ENCODE assay signal across 1 cellular context in the genomic region with DNA sequence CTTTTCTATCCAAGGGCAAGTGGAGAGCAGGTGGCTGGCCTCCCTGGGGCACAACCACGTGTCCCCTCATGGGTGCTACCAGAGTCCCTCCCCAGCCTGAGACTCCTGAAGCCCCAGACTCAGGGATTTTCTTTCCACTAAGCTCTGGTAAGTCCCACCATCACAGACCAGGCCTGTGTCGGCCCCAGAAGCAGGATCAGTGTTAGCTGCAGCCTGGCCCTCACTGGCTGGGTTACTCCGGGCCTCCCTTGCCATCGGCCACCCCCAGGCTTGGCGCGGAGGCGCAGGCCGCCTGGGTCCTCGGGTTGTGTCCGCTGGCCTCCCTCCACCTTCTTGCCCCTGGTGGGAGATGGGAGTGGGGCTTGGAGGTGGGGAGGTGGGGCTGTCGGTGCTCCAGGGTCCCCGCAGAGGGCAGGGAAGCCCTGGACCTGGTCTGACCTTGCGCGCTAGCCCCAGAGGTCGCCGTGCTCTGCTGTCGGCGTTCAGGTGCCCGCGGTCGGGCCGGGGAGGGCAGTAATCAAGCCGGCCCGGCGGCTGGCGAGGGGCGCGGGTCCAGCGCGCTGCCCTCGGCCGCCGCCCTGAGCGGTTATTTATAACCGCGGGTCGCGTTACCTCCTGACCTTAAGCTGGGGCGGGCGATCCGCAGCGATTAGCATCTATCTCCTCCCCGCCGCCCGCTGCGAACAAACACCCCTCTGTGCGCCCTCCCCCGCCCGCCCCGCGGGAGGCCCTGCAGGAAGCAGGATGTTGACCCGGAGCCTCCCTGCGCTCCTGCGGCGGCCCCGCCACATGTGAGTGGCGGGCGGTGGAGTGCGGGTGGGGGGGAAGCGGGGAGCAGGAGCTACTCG.
TF ChIP-seq lines count a peak whose summit lies in the region.

No MANE protein-coding gene starts in this region.

TF ChIP-seq in HepG2, 621 proteins besides CTCF, POLR2A, EP300 and RAD21 (continued from another document and continues in another):
- TF ChIP-seq ZBTB40 (IDR thresholded peaks at IDR 0.05) (no peak), ZBTB40 (CRISPR knock-in tag; IDR thresholded peaks at IDR 0.05) (peak; percentile 53; the same call in 1 of the 2 replicates), RORA (CRISPR knock-in tag; IDR thresholded peaks at IDR 0.05) (no peak), ARNT2 (CRISPR knock-in tag; IDR thresholded peaks at IDR 0.05; ENCODE audit: low read depth) (peak; percentile 92; the same call in 1 of the 2 replicates), MAFF (IDR thresholded peaks at IDR 0.05; ENCODE audit: low read depth, low read length) (no peak), HOXA9 (CRISPR knock-in tag; IDR thresholded peaks at IDR 0.05; ENCODE audit: borderline replicate concordance) (peak; percentile 81), ZNF788 (CRISPR knock-in tag; IDR thresholded peaks at IDR 0.05; ENCODE audit: borderline replicate concordance) (peak; percentile 98), ZNF333 (CRISPR knock-in tag; IDR thresholded peaks at IDR 0.05; ENCODE audit: borderline replicate concordance) (peak; percentile 78; the same call in 1 of the 2 replicates), CHCHD3 (CRISPR knock-in tag; IDR thresholded peaks at IDR 0.05) (0 out of 2 replicates have a peak, but pooled peaks have one; percentile 59), ZNF263 (CRISPR knock-in tag; IDR thresholded peaks at IDR 0.05) (peak; percentile 89), REXO4 (CRISPR knock-in tag; IDR thresholded peaks at IDR 0.05; ENCODE audit: borderline replicate concordance) (no peak), FOXC1 (CRISPR knock-in tag; IDR thresholded peaks at IDR 0.05; ENCODE audit: borderline replicate concordance) (peak; percentile 97), EEA1 (CRISPR knock-in tag; IDR thresholded peaks at IDR 0.05; ENCODE audit: borderline replicate concordance) (peak; percentile 92; the same call in 1 of the 2 replicates), RELA (CRISPR knock-in tag; IDR thresholded peaks at IDR 0.05) (peak; percentile 78; the same call in 1 of the 2 replicates), ZNF703 (CRISPR knock-in tag; IDR thresholded peaks at IDR 0.05; ENCODE audit: borderline replicate concordance) (0 out of 2 replicates have a peak, but pooled peaks have one; percentile 60), ATF4 (CRISPR knock-in tag; IDR thresholded peaks at IDR 0.05) (peak in 1 of 2 experiments; percentile 32; a peak in 2 of 4 replicates), MEIS1 (CRISPR knock-in tag; IDR thresholded peaks at IDR 0.05; ENCODE audit: borderline replicate concordance) (no peak; the same call in 1 of the 2 replicates), ZNF510 (CRISPR knock-in tag; IDR thresholded peaks at IDR 0.05; ENCODE audit: low read depth) (peak; percentile 90; the same call in 1 of the 2 replicates), RXRA (CRISPR knock-in tag; IDR thresholded peaks at IDR 0.05) (peak; percentile 99), TARDBP (CRISPR knock-in tag; IDR thresholded peaks at IDR 0.05) (peak; percentile 95), ZBTB20 (CRISPR knock-in tag; IDR thresholded peaks at IDR 0.05; ENCODE audit: borderline replicate concordance, low read depth) (peak; percentile 89), ZNF432 (CRISPR knock-in tag; IDR thresholded peaks at IDR 0.05; ENCODE audit: borderline replicate concordance) (no peak), DMTF1 (CRISPR knock-in tag; IDR thresholded peaks at IDR 0.05) (no peak), PTBP1 (IDR thresholded peaks at IDR 0.05; ENCODE audit: low read depth, low read length, poor library complexity, severe bottlenecking) (peak; percentile 48), ZNF136 (CRISPR knock-in tag; IDR thresholded peaks at IDR 0.05; ENCODE audit: low read depth) (no peak; the same call in none of the 2 replicates), PAX8 (CRISPR knock-in tag; IDR thresholded peaks at IDR 0.05; ENCODE audit: borderline replicate concordance) (no peak), ZSCAN29 (CRISPR knock-in tag; conservative IDR thresholded peaks at IDR 0.05) (0 out of 2 replicates have a peak, but pooled peaks have one; percentile 62), ZFP36 (IDR thresholded peaks at IDR 0.05; ENCODE audit: borderline replicate concordance, low read depth, low read length, partially characterized antibody) (no peak), HES4 (CRISPR knock-in tag; IDR thresholded peaks at IDR 0.05; ENCODE audit: borderline replicate concordance) (peak; percentile 90; the same call in 1 of the 2 replicates), ZNF800 (CRISPR knock-in tag; IDR thresholded peaks at IDR 0.05) (peak; percentile 96; the same call in 1 of the 2 replicates)
- TF ChIP-seq, protein P1, sequence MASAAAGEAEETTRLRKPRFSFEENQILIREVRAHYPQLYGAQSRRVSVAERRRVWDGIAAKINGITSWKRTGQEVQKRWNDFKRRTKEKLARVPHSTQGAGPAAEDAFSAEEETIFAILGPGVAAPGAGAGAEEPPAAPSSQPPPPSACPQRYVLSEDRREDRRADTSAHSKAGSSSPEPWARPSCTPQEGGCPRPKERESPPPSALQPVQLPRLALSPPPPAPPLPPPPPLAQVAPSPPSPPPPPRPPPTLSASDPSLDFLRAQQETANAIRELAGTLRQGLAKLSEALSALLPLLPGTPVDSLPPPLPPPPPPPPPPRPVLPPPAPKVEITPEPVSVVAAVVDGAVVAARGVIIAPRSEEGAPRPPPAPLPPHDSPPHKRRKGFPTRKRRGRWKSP (CRISPR knock-in tag; IDR thresholded peaks at IDR 0.05) = peak; percentile 86; the same call in 1 of the 2 replicates
- TF ChIP-seq, protein P2, sequence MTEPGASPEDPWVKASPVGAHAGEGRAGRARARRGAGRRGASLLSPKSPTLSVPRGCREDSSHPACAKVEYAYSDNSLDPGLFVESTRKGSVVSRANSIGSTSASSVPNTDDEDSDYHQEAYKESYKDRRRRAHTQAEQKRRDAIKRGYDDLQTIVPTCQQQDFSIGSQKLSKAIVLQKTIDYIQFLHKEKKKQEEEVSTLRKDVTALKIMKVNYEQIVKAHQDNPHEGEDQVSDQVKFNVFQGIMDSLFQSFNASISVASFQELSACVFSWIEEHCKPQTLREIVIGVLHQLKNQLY (CRISPR knock-in tag; IDR thresholded peaks at IDR 0.05) = peak; percentile 90
- TF ChIP-seq, protein P3, sequence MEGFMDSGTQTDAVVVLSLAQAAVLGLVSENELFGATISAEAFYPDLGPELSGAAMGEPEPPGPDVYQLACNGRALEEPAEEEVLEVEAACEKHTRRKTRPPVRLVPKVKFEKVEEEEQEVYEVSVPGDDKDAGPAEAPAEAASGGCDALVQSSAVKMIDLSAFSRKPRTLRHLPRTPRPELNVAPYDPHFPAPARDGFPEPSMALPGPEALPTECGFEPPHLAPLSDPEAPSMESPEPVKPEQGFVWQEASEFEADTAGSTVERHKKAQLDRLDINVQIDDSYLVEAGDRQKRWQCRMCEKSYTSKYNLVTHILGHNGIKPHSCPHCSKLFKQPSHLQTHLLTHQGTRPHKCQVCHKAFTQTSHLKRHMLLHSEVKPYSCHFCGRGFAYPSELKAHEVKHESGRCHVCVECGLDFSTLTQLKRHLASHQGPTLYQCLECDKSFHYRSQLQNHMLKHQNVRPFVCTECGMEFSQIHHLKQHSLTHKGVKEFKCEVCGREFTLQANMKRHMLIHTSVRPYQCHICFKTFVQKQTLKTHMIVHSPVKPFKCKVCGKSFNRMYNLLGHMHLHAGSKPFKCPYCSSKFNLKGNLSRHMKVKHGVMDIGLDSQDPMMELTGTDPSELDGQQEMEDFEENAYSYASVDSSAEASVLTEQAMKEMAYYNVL (CRISPR knock-in tag; IDR thresholded peaks at IDR 0.05; ENCODE audit: borderline replicate concordance) = peak; percentile 87; the same call in 1 of the 2 replicates
